In genomic region chr19:44807652-44808462, GRCh38 we compare ENCODE assay signal across 1 cellular context.
A peak's percentile ranks its signal among the peaks of the same experiment; 100 is the strongest.
TF ChIP-seq lines count a peak whose summit lies in the region.

No MANE protein-coding gene starts in this region.

TF ChIP-seq in HepG2, 621 proteins besides CTCF, POLR2A, EP300 and RAD21 (continued from another document and continues in another):
- TF ChIP-seq, protein P1, sequence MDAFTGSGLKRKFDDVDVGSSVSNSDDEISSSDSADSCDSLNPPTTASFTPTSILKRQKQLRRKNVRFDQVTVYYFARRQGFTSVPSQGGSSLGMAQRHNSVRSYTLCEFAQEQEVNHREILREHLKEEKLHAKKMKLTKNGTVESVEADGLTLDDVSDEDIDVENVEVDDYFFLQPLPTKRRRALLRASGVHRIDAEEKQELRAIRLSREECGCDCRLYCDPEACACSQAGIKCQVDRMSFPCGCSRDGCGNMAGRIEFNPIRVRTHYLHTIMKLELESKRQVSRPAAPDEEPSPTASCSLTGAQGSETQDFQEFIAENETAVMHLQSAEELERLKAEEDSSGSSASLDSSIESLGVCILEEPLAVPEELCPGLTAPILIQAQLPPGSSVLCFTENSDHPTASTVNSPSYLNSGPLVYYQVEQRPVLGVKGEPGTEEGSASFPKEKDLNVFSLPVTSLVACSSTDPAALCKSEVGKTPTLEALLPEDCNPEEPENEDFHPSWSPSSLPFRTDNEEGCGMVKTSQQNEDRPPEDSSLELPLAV (CRISPR knock-in tag; conservative IDR thresholded peaks at IDR 0.05; ENCODE audit: low read depth) = no peak
- TF ChIP-seq KAT2B (IDR thresholded peaks at IDR 0.05; ENCODE audit: borderline replicate concordance, low read depth, low read length) (no peak), ATF7 (IDR thresholded peaks at IDR 0.05) (no peak), ATF7 (CRISPR knock-in tag; IDR thresholded peaks at IDR 0.05) (no peak), RFX3 (CRISPR knock-in tag; IDR thresholded peaks at IDR 0.05) (no peak), ARID4A (CRISPR knock-in tag; IDR thresholded peaks at IDR 0.05; ENCODE audit: borderline replicate concordance) (peak; percentile 8; the same call in 1 of the 2 replicates), RNF219 (CRISPR knock-in tag; IDR thresholded peaks at IDR 0.05) (no peak; the same call in 1 of the 2 replicates), ZNF230 (CRISPR knock-in tag; IDR thresholded peaks at IDR 0.05) (no peak), KLF15 (CRISPR knock-in tag; IDR thresholded peaks at IDR 0.05; ENCODE audit: borderline replicate concordance) (no peak), RFX1 (IDR thresholded peaks at IDR 0.05) (no peak), AKAP8 (CRISPR knock-in tag; IDR thresholded peaks at IDR 0.05) (no peak), REL (CRISPR knock-in tag; conservative IDR thresholded peaks at IDR 0.05) (no peak), CCDC6 (CRISPR knock-in tag; IDR thresholded peaks at IDR 0.05) (no peak), ZNF556 (CRISPR knock-in tag; IDR thresholded peaks at IDR 0.05; ENCODE audit: borderline replicate concordance) (no peak), CBFB (CRISPR knock-in tag; IDR thresholded peaks at IDR 0.05) (peak; percentile 53), KDM2A (CRISPR knock-in tag; IDR thresholded peaks at IDR 0.05; ENCODE audit: borderline replicate concordance, low read depth) (peak; percentile 71; the same call in 1 of the 2 replicates), ZNF138 (CRISPR knock-in tag; IDR thresholded peaks at IDR 0.05; ENCODE audit: low read depth) (no peak), MIER2 (CRISPR knock-in tag; IDR thresholded peaks at IDR 0.05) (0 out of 2 replicates have a peak, but pooled peaks have one; percentile 16), MTF2 (CRISPR knock-in tag; IDR thresholded peaks at IDR 0.05; ENCODE audit: borderline replicate concordance) (no peak; the same call in 1 of the 2 replicates), FOXK1 (CRISPR knock-in tag; IDR thresholded peaks at IDR 0.05; ENCODE audit: borderline replicate concordance, low read depth) (peak; percentile 23; the same call in 1 of the 2 replicates), ZNF615 (CRISPR knock-in tag; IDR thresholded peaks at IDR 0.05; ENCODE audit: borderline replicate concordance) (no peak), ETS1 (CRISPR knock-in tag; IDR thresholded peaks at IDR 0.05) (no peak; the same call in 1 of the 2 replicates), ZNF274 (CRISPR knock-in tag; IDR thresholded peaks at IDR 0.05) (no peak), ZNF354B (CRISPR knock-in tag; IDR thresholded peaks at IDR 0.05) (no peak), ZKSCAN5 (CRISPR knock-in tag; IDR thresholded peaks at IDR 0.05) (no peak), PHF20 (CRISPR knock-in tag; IDR thresholded peaks at IDR 0.05) (peak; percentile 30; the same call in 1 of the 2 replicates), ZIK1 (CRISPR knock-in tag; IDR thresholded peaks at IDR 0.05; ENCODE audit: borderline replicate concordance, low read depth) (no peak), BATF2 (CRISPR knock-in tag; IDR thresholded peaks at IDR 0.05) (no peak), HOXA9 (CRISPR knock-in tag; IDR thresholded peaks at IDR 0.05; ENCODE audit: borderline replicate concordance) (no peak), ZBTB1 (CRISPR knock-in tag; IDR thresholded peaks at IDR 0.05; ENCODE audit: borderline replicate concordance) (no peak), FOXA1 (IDR thresholded peaks at IDR 0.05) (no peak), FOXA1 (CRISPR knock-in tag; IDR thresholded peaks at IDR 0.05) (no peak), ZNF558 (CRISPR knock-in tag; IDR thresholded peaks at IDR 0.05; ENCODE audit: borderline replicate concordance) (0 out of 2 replicates have a peak, but pooled peaks have one; percentile 75), MZF1 (CRISPR knock-in tag; IDR thresholded peaks at IDR 0.05; ENCODE audit: borderline replicate concordance) (peak; percentile 89; the same call in 1 of the 2 replicates), SNAI1 (CRISPR knock-in tag; IDR thresholded peaks at IDR 0.05; ENCODE audit: borderline replicate concordance) (no peak), ZNF780A (CRISPR knock-in tag; IDR thresholded peaks at IDR 0.05) (no peak), ZMYM3 (CRISPR knock-in tag; IDR thresholded peaks at IDR 0.05) (peak; percentile 63; the same call in 1 of the 2 replicates), ZNF569 (CRISPR knock-in tag; IDR thresholded peaks at IDR 0.05; ENCODE audit: borderline replicate concordance) (no peak), KLF11 (CRISPR knock-in tag; IDR thresholded peaks at IDR 0.05) (no peak), SOX6 (IDR thresholded peaks at IDR 0.05) (no peak), SOX6 (CRISPR knock-in tag; IDR thresholded peaks at IDR 0.05) (no peak), ZFP36 (IDR thresholded peaks at IDR 0.05; ENCODE audit: borderline replicate concordance, low read depth, low read length, partially characterized antibody) (no peak), GATAD1 (CRISPR knock-in tag; IDR thresholded peaks at IDR 0.05) (peak; percentile 49; the same call in 1 of the 2 replicates), ZNF34 (CRISPR knock-in tag; IDR thresholded peaks at IDR 0.05; ENCODE audit: borderline replicate concordance) (no peak)
- TF ChIP-seq, protein P2, sequence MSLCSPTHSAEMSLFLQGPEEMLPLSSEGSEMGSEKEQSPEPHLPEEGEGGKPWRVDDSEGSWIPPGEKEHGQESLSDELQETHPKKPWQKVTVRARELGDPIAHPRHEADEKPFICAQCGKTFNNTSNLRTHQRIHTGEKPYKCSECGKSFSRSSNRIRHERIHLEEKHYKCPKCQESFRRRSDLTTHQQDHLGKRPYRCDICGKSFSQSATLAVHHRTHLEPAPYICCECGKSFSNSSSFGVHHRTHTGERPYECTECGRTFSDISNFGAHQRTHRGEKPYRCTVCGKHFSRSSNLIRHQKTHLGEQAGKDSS (CRISPR knock-in tag; IDR thresholded peaks at IDR 0.05; ENCODE audit: borderline replicate concordance, low read depth) = peak; percentile 67; the same call in 1 of the 2 replicates
- TF ChIP-seq, protein P3, sequence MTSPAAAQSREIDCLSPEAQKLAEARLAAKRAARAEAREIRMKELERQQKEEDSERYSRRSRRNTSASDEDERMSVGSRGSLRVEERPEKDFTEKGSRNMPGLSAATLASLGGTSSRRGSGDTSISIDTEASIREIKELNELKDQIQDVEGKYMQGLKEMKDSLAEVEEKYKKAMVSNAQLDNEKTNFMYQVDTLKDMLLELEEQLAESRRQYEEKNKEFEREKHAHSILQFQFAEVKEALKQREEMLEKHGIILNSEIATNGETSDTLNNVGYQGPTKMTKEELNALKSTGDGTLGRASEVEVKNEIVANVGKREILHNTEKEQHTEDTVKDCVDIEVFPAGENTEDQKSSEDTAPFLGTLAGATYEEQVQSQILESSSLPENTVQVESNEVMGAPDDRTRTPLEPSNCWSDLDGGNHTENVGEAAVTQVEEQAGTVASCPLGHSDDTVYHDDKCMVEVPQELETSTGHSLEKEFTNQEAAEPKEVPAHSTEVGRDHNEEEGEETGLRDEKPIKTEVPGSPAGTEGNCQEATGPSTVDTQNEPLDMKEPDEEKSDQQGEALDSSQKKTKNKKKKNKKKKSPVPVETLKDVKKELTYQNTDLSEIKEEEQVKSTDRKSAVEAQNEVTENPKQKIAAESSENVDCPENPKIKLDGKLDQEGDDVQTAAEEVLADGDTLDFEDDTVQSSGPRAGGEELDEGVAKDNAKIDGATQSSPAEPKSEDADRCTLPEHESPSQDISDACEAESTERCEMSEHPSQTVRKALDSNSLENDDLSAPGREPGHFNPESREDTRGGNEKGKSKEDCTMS (CRISPR knock-in tag; conservative IDR thresholded peaks at IDR 0.05) = no peak
- TF ChIP-seq, protein P4, sequence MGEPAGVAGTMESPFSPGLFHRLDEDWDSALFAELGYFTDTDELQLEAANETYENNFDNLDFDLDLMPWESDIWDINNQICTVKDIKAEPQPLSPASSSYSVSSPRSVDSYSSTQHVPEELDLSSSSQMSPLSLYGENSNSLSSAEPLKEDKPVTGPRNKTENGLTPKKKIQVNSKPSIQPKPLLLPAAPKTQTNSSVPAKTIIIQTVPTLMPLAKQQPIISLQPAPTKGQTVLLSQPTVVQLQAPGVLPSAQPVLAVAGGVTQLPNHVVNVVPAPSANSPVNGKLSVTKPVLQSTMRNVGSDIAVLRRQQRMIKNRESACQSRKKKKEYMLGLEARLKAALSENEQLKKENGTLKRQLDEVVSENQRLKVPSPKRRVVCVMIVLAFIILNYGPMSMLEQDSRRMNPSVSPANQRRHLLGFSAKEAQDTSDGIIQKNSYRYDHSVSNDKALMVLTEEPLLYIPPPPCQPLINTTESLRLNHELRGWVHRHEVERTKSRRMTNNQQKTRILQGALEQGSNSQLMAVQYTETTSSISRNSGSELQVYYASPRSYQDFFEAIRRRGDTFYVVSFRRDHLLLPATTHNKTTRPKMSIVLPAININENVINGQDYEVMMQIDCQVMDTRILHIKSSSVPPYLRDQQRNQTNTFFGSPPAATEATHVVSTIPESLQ (CRISPR knock-in tag; conservative IDR thresholded peaks at IDR 0.05) = no peak
- TF ChIP-seq, protein P5, sequence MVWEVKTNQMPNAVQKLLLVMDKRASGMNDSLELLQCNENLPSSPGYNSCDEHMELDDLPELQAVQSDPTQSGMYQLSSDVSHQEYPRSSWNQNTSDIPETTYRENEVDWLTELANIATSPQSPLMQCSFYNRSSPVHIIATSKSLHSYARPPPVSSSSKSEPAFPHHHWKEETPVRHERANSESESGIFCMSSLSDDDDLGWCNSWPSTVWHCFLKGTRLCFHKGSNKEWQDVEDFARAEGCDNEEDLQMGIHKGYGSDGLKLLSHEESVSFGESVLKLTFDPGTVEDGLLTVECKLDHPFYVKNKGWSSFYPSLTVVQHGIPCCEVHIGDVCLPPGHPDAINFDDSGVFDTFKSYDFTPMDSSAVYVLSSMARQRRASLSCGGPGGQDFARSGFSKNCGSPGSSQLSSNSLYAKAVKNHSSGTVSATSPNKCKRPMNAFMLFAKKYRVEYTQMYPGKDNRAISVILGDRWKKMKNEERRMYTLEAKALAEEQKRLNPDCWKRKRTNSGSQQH (CRISPR knock-in tag; IDR thresholded peaks at IDR 0.05; ENCODE audit: low read depth) = no peak
